ENCODE assay signal across 1 cellular context in genomic region chr12:114747156-114747555, GRCh38.
TF ChIP-seq lines count a peak whose summit lies in the region.

No MANE protein-coding gene starts in this region.

TF ChIP-seq in GM23338, 12 proteins besides CTCF, POLR2A, EP300 and RAD21 (continued from another document):
- TF ChIP-seq ZNF462 (CRISPR knock-in tag; IDR thresholded peaks at IDR 0.05), result no peak
- TF ChIP-seq REST (IDR thresholded peaks at IDR 0.05; ENCODE audit: unreplicated experiment), result no peak
- TF ChIP-seq ZNF331 (CRISPR knock-in tag; IDR thresholded peaks at IDR 0.05; ENCODE audit: low read depth), result no peak
TF ChIP-seq in GM23338: peak in this region for 0.
